ENCODE assay signal across 23 cellular contexts in genomic region chr7:21771261-21771660, GRCh38.
"Had no signal": no experiment of that assay in that cellular context is flagged by ENCODE, and none has a peak within 500 bp of the region (broad histone marks: within the 10 kb centered on the region; RNA-seq: fewer than 3 reads in every experiment).

No MANE protein-coding gene starts in this region.

- H3K27me3 ChIP-seq: ascending aorta, colonic mucosa, esophagus muscularis mucosa, ovary, right atrium auricular region had no signal

- ATAC-seq: activated naive CD4-positive, alpha-beta T cell treated with anti-CD3 and anti-CD28 coated beads, Interleukin-2, amount 50 U/mL, for 72 hours; activated T-helper 17 cell treated with anti-CD3 and anti-CD28 coated beads, Interleukin-2, amount 50 U/mL, for 72 hours; natural killer cell; psoas muscle had no signal

- H3K4me1 ChIP-seq: ascending aorta, colonic mucosa, psoas muscle, spleen had no signal

- H3K9me3 Mint-ChIP-seq: activated B cell treated with CpG ODN at 0.5 μM for 24 hours; activated naive CD4-positive, alpha-beta T cell treated with anti-CD3 and anti-CD28 coated beads, Interleukin-2, amount 50 U/mL, for 72 hours; activated T-cell treated with anti-CD3 and anti-CD28 coated beads, Interleukin-2, amount 50 U/mL, for 24 hours; activated T-helper 17 cell treated with anti-CD3 and anti-CD28 coated beads, Interleukin-2, amount 50 U/mL, for 72 hours; natural killer cell; type B pancreatic cell had no signal

- H3K36me3 Mint-ChIP-seq: activated naive CD4-positive, alpha-beta T cell treated with anti-CD3 and anti-CD28 coated beads, Interleukin-2, amount 50 U/mL, for 72 hours; natural killer cell; type B pancreatic cell had no signal

- H3K4me3 Mint-ChIP-seq: activated B cell treated with CpG ODN at 0.5 μM for 24 hours; activated CD4-positive, alpha-beta T cell treated with anti-CD3 and anti-CD28 coated beads for 36 hours; activated T-cell treated with anti-CD3 and anti-CD28 coated beads, Interleukin-2, amount 50 U/mL, for 24 hours; activated T-helper 17 cell treated with anti-CD3 and anti-CD28 coated beads, Interleukin-2, amount 50 U/mL, for 72 hours; natural killer cell had no signal

- H3K27ac Mint-ChIP-seq: activated B cell treated with CpG ODN at 0.5 μM for 24 hours; activated CD4-positive, alpha-beta T cell treated with anti-CD3 and anti-CD28 coated beads for 36 hours; activated naive CD4-positive, alpha-beta T cell treated with anti-CD3 and anti-CD28 coated beads, Interleukin-2, amount 50 U/mL, for 72 hours; activated T-cell treated with anti-CD3 and anti-CD28 coated beads, Interleukin-2, amount 50 U/mL, for 24 hours; activated T-helper 17 cell treated with anti-CD3 and anti-CD28 coated beads, Interleukin-2, amount 50 U/mL, for 72 hours; natural killer cell; type B pancreatic cell had no signal

- H3K27ac ChIP-seq: ascending aorta, colonic mucosa, ovary, psoas muscle, right atrium auricular region, spleen, thoracic aorta had no signal

- H3K9me3 ChIP-seq: ascending aorta, colonic mucosa, esophagus muscularis mucosa, ovary, psoas muscle, right atrium auricular region, spleen, thoracic aorta had no signal

- H3K4me3 ChIP-seq: ascending aorta, colonic mucosa, ovary, psoas muscle, right atrium auricular region, spleen, thoracic aorta had no signal

- DNase-seq: activated B cell treated with CpG ODN at 0.5 μM for 24 hours; activated CD4-positive, alpha-beta T cell treated with anti-CD3 and anti-CD28 coated beads for 36 hours; activated CD4-positive, alpha-beta T cell treated with anti-CD3 and anti-CD28 coated beads, Interleukin-2, amount 50 U/mL, for 4 hours; activated CD8-positive, alpha-beta memory T cell treated with anti-CD3 and anti-CD28 coated beads for 24 hours; activated CD8-positive, alpha-beta memory T cell treated with anti-CD3 and anti-CD28 coated beads, Interleukin-2, amount 50 U/mL, for 4 hours; activated T-cell treated with anti-CD3 and anti-CD28 coated beads, Interleukin-2, amount 50 U/mL, for 24 hours; central memory CD4-positive, alpha-beta T cell; colonic mucosa; left cardiac atrium; natural killer cell; ovary; psoas muscle; spleen; stimulated activated CD4-positive, alpha-beta T cell treated with anti-CD3 and anti-CD28 coated beads, Interleukin-4, amount 100 ng/mL, for 1 hour; stimulated activated naive CD4-positive, alpha-beta T cell; T1000 had no signal

- H3K4me1 Mint-ChIP-seq: activated B cell treated with CpG ODN at 0.5 μM for 24 hours; activated T-helper 17 cell treated with anti-CD3 and anti-CD28 coated beads, Interleukin-2, amount 50 U/mL, for 72 hours had no signal

- H3K36me3 ChIP-seq: ascending aorta, colonic mucosa, esophagus muscularis mucosa, ovary, right atrium auricular region, spleen, thoracic aorta had no signal
